ENCODE assay signal across 4 cellular contexts in the genomic region with DNA sequence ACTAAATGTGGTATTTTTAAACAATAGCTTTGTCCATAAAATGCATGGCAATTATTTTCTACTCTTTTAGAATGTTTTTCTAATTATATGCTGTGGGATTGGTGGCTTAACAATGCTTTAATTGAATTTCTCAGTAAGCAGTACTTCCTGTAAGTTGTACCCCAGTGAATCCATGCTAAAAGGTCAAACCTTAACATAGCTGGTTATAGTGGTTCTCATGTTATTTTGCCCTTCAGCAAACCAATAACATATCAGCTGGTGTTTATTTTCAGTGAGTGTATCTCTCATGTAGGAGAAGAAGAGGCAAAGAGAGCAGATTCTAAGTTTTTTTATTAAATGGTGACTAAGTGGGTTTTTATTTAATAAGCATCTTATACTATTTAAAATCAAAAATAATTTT. TPM values are rescaled to one million over a fixed set of nuclear protein-coding genes. Genes with fewer than 3 reads are reported as not detected.
"Had no signal": no experiment of that assay in that cellular context is flagged by ENCODE, and none has a peak within 500 bp of the region (broad histone marks: within the 10 kb centered on the region; RNA-seq: fewer than 3 reads in every experiment).

No MANE protein-coding gene starts in this region.

- H3K4me3 ChIP-seq: GM12878 had no signal

- DNase-seq: GDM1, GF-D8 had no signal

- ATAC-seq: GM12878 had no signal

RNA-seq across cellular contexts. Expression of gene BTC, which starts 41.5 kb away (rescaled TPM):
- total RNA-seq: G401, GM12878 had no signal
- polyA plus RNA-seq: GM12878 had no signal
